Comparison of ENCODE assay signal across 1 cellular context in genomic region chr6:4102687-4103244, GRCh38.
TF ChIP-seq lines count a peak whose summit lies in the region.

No MANE protein-coding gene starts in this region.

TF ChIP-seq in HepG2, 621 proteins besides CTCF, POLR2A, EP300 and RAD21 (continued from another document and continues in another):
- TF ChIP-seq FUBP1 (CRISPR knock-in tag; IDR thresholded peaks at IDR 0.05; ENCODE audit: borderline replicate concordance) (peak; percentile 68; the same call in 1 of the 2 replicates), ZNF317 (CRISPR knock-in tag; IDR thresholded peaks at IDR 0.05) (peak; percentile 81), ZNF136 (CRISPR knock-in tag; IDR thresholded peaks at IDR 0.05; ENCODE audit: low read depth) (peak; percentile 45; the same call in 1 of the 2 replicates), ZNF350 (CRISPR knock-in tag; IDR thresholded peaks at IDR 0.05; ENCODE audit: borderline replicate concordance, low read depth) (peak; percentile 76; the same call in 1 of the 2 replicates), PATZ1 (CRISPR knock-in tag; IDR thresholded peaks at IDR 0.05) (peak; percentile 87), ZNF770 (CRISPR knock-in tag; IDR thresholded peaks at IDR 0.05) (no peak), SRSF9 (IDR thresholded peaks at IDR 0.05; ENCODE audit: borderline replicate concordance, insufficient read depth, low read depth, low read length, poor library complexity, severe bottlenecking) (no peak), KAT2B (IDR thresholded peaks at IDR 0.05; ENCODE audit: borderline replicate concordance, low read depth, low read length) (no peak), ZNF639 (CRISPR knock-in tag; conservative IDR thresholded peaks at IDR 0.05) (peak; percentile 82), MXD4 (CRISPR knock-in tag; IDR thresholded peaks at IDR 0.05) (peak; percentile 82), THAP11 (CRISPR knock-in tag; IDR thresholded peaks at IDR 0.05) (peak; percentile 82), ZNF180 (CRISPR knock-in tag; IDR thresholded peaks at IDR 0.05; ENCODE audit: borderline replicate concordance, low read depth) (no peak), TBL1XR1 (IDR thresholded peaks at IDR 0.05; ENCODE audit: borderline replicate concordance, low read length, partially characterized antibody) (peak; percentile 83), PBX2 (CRISPR knock-in tag; IDR thresholded peaks at IDR 0.05) (no peak), IKZF1 (IDR thresholded peaks at IDR 0.05) (no peak), PITX1 (CRISPR knock-in tag; IDR thresholded peaks at IDR 0.05) (peak; percentile 96), ZBTB3 (CRISPR knock-in tag; IDR thresholded peaks at IDR 0.05; ENCODE audit: borderline replicate concordance, low read depth) (peak; percentile 80; the same call in 1 of the 2 replicates), MAFK (conservative IDR thresholded peaks at IDR 0.05 in 1 of 2, IDR thresholded peaks at IDR 0.05 in 1 of 2; ENCODE audit: low read length in 2 of 2) (no peak), PRDM15 (CRISPR knock-in tag; IDR thresholded peaks at IDR 0.05) (peak; percentile 75; the same call in 1 of the 2 replicates), BORCS8-MEF2B (CRISPR knock-in tag; IDR thresholded peaks at IDR 0.05) (peak; percentile 86), ZNF296 (CRISPR knock-in tag; conservative IDR thresholded peaks at IDR 0.05) (no peak), MAF1 (CRISPR knock-in tag; IDR thresholded peaks at IDR 0.05; ENCODE audit: borderline replicate concordance) (no peak), ZNF569 (CRISPR knock-in tag; IDR thresholded peaks at IDR 0.05; ENCODE audit: borderline replicate concordance) (no peak), MYC (CRISPR knock-in tag; IDR thresholded peaks at IDR 0.05; ENCODE audit: borderline replicate concordance) (peak; percentile 79), ZBTB43 (CRISPR knock-in tag; conservative IDR thresholded peaks at IDR 0.05) (peak; percentile 91), ZNF230 (CRISPR knock-in tag; IDR thresholded peaks at IDR 0.05) (peak; percentile 84; the same call in 1 of the 2 replicates), KDM6A (CRISPR knock-in tag; IDR thresholded peaks at IDR 0.05; ENCODE audit: low read depth) (peak; percentile 89), KAT8 (CRISPR knock-in tag; IDR thresholded peaks at IDR 0.05) (peak; percentile 75), HNRNPH1 (optimal IDR thresholded peaks at IDR 0.05; ENCODE audit: low read depth, low read length) (no peak), ZNF674 (CRISPR knock-in tag; IDR thresholded peaks at IDR 0.05; ENCODE audit: low read depth) (no peak), ATF1 (CRISPR knock-in tag; IDR thresholded peaks at IDR 0.05) (peak; percentile 59), HMGXB4 (CRISPR knock-in tag; IDR thresholded peaks at IDR 0.05; ENCODE audit: borderline replicate concordance in 1 of 2, low read depth in 1 of 2) (peak; percentile 66 to 76; a peak in 3 of 4 replicates), ZNF451 (CRISPR knock-in tag; IDR thresholded peaks at IDR 0.05) (peak; percentile 82; the same call in 1 of the 2 replicates), ZNF652 (CRISPR knock-in tag; IDR thresholded peaks at IDR 0.05; ENCODE audit: borderline replicate concordance, low read depth) (peak; percentile 53; the same call in 1 of the 2 replicates), SP1 (IDR thresholded peaks at IDR 0.05) (no peak), SP1 (CRISPR knock-in tag; IDR thresholded peaks at IDR 0.05) (0 out of 2 replicates have a peak, but pooled peaks have one; percentile 19), ZNF264 (CRISPR knock-in tag; IDR thresholded peaks at IDR 0.05) (peak; percentile 90), NPAS2 (CRISPR knock-in tag; IDR thresholded peaks at IDR 0.05; ENCODE audit: borderline replicate concordance) (no peak), ZBTB7B (CRISPR knock-in tag; IDR thresholded peaks at IDR 0.05) (peak; percentile 96; the same call in 1 of the 2 replicates)
